ENCODE assay signal across 1 cellular context in the genomic region with DNA sequence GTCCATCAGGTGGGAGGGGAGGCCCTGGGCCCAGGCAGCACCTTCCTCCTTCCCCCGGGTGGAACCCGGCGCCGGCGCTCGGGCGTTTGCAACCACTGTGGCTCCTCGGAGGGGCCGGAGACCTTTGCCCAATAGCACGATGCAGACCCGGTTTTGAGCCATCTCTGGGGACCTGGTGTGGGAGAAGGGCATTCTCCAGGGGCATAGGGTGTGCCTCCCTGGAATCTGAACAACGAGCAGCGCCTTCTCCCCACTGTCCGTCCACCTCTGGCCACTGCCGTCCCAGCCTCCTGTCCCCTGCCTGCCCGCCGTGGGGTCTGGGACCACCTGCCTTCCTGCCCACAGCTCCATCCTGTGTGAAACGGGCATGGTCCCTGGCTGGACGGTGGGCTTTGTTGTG.
TF ChIP-seq lines count a peak whose summit lies in the region.

No MANE protein-coding gene starts in this region.

TF ChIP-seq in GM23338, 12 proteins besides CTCF, POLR2A, EP300 and RAD21 (continued from another document):
- TF ChIP-seq, protein P1, sequence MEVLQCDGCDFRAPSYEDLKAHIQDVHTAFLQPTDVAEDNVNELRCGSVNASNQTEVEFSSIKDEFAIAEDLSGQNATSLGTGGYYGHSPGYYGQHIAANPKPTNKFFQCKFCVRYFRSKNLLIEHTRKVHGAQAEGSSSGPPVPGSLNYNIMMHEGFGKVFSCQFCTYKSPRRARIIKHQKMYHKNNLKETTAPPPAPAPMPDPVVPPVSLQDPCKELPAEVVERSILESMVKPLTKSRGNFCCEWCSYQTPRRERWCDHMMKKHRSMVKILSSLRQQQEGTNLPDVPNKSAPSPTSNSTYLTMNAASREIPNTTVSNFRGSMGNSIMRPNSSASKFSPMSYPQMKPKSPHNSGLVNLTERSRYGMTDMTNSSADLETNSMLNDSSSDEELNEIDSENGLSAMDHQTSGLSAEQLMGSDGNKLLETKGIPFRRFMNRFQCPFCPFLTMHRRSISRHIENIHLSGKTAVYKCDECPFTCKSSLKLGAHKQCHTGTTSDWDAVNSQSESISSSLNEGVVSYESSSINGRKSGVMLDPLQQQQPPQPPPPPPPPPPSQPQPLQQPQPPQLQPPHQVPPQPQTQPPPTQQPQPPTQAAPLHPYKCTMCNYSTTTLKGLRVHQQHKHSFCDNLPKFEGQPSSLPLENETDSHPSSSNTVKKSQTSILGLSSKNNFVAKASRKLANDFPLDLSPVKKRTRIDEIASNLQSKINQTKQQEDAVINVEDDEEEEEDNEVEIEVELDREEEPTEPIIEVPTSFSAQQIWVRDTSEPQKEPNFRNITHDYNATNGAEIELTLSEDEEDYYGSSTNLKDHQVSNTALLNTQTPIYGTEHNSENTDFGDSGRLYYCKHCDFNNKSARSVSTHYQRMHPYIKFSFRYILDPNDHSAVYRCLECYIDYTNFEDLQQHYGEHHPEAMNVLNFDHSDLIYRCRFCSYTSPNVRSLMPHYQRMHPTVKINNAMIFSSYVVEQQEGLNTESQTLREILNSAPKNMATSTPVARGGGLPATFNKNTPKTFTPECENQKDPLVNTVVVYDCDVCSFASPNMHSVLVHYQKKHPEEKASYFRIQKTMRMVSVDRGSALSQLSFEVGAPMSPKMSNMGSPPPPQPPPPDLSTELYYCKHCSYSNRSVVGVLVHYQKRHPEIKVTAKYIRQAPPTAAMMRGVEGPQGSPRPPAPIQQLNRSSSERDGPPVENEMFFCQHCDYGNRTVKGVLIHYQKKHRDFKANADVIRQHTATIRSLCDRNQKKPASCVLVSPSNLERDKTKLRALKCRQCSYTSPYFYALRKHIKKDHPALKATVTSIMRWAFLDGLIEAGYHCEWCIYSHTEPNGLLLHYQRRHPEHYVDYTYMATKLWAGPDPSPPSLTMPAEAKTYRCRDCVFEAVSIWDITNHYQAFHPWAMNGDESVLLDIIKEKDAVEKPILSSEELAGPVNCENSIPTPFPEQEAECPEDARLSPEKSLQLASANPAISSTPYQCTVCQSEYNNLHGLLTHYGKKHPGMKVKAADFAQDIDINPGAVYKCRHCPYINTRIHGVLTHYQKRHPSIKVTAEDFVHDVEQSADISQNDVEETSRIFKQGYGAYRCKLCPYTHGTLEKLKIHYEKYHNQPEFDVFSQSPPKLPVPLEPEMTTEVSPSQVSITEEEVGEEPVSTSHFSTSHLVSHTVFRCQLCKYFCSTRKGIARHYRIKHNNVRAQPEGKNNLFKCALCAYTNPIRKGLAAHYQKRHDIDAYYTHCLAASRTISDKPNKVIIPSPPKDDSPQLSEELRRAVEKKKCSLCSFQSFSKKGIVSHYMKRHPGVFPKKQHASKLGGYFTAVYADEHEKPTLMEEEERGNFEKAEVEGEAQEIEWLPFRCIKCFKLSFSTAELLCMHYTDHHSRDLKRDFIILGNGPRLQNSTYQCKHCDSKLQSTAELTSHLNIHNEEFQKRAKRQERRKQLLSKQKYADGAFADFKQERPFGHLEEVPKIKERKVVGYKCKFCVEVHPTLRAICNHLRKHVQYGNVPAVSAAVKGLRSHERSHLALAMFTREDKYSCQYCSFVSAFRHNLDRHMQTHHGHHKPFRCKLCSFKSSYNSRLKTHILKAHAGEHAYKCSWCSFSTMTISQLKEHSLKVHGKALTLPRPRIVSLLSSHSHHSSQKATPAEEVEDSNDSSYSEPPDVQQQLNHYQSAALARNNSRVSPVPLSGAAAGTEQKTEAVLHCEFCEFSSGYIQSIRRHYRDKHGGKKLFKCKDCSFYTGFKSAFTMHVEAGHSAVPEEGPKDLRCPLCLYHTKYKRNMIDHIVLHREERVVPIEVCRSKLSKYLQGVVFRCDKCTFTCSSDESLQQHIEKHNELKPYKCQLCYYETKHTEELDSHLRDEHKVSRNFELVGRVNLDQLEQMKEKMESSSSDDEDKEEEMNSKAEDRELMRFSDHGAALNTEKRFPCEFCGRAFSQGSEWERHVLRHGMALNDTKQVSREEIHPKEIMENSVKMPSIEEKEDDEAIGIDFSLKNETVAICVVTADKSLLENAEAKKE (CRISPR knock-in tag; IDR thresholded peaks at IDR 0.05): no peak
- TF ChIP-seq, protein P2, sequence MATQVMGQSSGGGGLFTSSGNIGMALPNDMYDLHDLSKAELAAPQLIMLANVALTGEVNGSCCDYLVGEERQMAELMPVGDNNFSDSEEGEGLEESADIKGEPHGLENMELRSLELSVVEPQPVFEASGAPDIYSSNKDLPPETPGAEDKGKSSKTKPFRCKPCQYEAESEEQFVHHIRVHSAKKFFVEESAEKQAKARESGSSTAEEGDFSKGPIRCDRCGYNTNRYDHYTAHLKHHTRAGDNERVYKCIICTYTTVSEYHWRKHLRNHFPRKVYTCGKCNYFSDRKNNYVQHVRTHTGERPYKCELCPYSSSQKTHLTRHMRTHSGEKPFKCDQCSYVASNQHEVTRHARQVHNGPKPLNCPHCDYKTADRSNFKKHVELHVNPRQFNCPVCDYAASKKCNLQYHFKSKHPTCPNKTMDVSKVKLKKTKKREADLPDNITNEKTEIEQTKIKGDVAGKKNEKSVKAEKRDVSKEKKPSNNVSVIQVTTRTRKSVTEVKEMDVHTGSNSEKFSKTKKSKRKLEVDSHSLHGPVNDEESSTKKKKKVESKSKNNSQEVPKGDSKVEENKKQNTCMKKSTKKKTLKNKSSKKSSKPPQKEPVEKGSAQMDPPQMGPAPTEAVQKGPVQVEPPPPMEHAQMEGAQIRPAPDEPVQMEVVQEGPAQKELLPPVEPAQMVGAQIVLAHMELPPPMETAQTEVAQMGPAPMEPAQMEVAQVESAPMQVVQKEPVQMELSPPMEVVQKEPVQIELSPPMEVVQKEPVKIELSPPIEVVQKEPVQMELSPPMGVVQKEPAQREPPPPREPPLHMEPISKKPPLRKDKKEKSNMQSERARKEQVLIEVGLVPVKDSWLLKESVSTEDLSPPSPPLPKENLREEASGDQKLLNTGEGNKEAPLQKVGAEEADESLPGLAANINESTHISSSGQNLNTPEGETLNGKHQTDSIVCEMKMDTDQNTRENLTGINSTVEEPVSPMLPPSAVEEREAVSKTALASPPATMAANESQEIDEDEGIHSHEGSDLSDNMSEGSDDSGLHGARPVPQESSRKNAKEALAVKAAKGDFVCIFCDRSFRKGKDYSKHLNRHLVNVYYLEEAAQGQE (IDR thresholded peaks at IDR 0.05; ENCODE audit: unreplicated experiment): no peak
- TF ChIP-seq EZH2 (IDR thresholded peaks at IDR 0.05; ENCODE audit: low read depth, unreplicated experiment) (no peak), ZNF114 (CRISPR knock-in tag; IDR thresholded peaks at IDR 0.05) (no peak), EZH2phosphoT487 (IDR thresholded peaks at IDR 0.05; ENCODE audit: unreplicated experiment) (no peak), NANOG (IDR thresholded peaks at IDR 0.05; ENCODE audit: borderline replicate concordance) (no peak), ZNF331 (CRISPR knock-in tag; IDR thresholded peaks at IDR 0.05; ENCODE audit: low read depth) (no peak), CREB1 (CRISPR knock-in tag; IDR thresholded peaks at IDR 0.05; ENCODE audit: low read depth) (no peak), STAT1 (IDR thresholded peaks at IDR 0.05; ENCODE audit: unreplicated experiment) (no peak), POLR2AphosphoS5 (IDR thresholded peaks at IDR 0.05; ENCODE audit: low read depth) (no peak)
- TF ChIP-seq, protein P3, sequence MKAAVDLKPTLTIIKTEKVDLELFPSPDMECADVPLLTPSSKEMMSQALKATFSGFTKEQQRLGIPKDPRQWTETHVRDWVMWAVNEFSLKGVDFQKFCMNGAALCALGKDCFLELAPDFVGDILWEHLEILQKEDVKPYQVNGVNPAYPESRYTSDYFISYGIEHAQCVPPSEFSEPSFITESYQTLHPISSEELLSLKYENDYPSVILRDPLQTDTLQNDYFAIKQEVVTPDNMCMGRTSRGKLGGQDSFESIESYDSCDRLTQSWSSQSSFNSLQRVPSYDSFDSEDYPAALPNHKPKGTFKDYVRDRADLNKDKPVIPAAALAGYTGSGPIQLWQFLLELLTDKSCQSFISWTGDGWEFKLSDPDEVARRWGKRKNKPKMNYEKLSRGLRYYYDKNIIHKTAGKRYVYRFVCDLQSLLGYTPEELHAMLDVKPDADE (IDR thresholded peaks at IDR 0.05): no peak
